Comparison of ENCODE assay signal across 34 cellular contexts in the genomic region with DNA sequence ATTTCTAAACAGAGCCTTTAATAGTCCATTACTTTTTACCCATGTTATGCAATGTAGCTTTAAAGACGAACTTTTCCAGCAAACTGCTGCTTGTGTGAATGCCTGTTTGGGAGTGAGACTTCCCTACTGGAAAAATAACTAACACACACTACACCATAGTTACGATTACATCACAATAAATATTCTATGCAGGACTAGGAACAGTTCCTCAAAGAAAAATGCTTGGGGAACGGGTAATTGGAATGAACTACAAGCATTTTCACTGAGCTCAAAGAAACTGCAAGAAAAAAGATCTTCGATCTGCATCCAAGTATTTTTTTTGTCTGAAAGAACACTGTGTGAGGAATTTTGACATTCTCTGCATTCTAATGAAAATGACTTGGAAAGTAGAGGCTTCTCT. TPM values are rescaled to one million over a fixed set of nuclear protein-coding genes. Genes with fewer than 3 reads are reported as not detected.
"Had no signal": no experiment of that assay in that cellular context is flagged by ENCODE, and none has a peak within 500 bp of the region (broad histone marks: within the 10 kb centered on the region; RNA-seq: fewer than 3 reads in every experiment).

No MANE protein-coding gene starts in this region.

- H3K4me1 ChIP-seq: foreskin keratinocyte, heart right ventricle, left lung, lower lobe of right lung, parathyroid adenoma, psoas muscle, stomach, thyroid gland, upper lobe of left lung, vagina had no signal

- H3K4me1 Mint-ChIP-seq: activated B cell treated with CpG ODN at 0.5 μM for 24 hours; activated naive CD4-positive, alpha-beta T cell treated with anti-CD3 and anti-CD28 coated beads, Interleukin-2, amount 50 U/mL, for 24 hours; activated naive CD8-positive, alpha-beta T cell treated with anti-CD3 and anti-CD28 coated beads, Interleukin-2, amount 50 U/mL, for 24 hours; activated T-helper 17 cell treated with anti-CD3 and anti-CD28 coated beads, Interleukin-2, amount 50 U/mL, for 72 hours; natural killer cell; stimulated activated memory B cell treated with anti-CD40 and anti-IgM and Interleukin-4, amounts not matched to agents 10 μg/mL and 1 μg/mL and 100 μg/mL, for 72 hours; T-helper 17 cell had no signal

- H3K27me3 ChIP-seq: body of pancreas, left lung, neural progenitor cell, stomach, thyroid gland, upper lobe of left lung, vagina had no signal

- H3K36me3 ChIP-seq: cardiac muscle cell, heart right ventricle, left lung, lower lobe of right lung, neural progenitor cell, stomach, thyroid gland, upper lobe of left lung, vagina had no signal

- H3K27me3 Mint-ChIP-seq: activated B cell treated with CpG ODN at 0.5 μM for 24 hours; activated naive CD4-positive, alpha-beta T cell treated with anti-CD3 and anti-CD28 coated beads, Interleukin-2, amount 50 U/mL, for 24 hours; activated T-helper 17 cell treated with anti-CD3 and anti-CD28 coated beads, Interleukin-2, amount 50 U/mL, for 72 hours; effector memory CD8-positive, alpha-beta T cell; T-helper 17 cell had no signal

- H3K4me3 ChIP-seq: body of pancreas, cardiac muscle cell, heart right ventricle, left lung, lower lobe of right lung, neural progenitor cell, psoas muscle, smooth muscle cell, stomach, thyroid gland, upper lobe of left lung, vagina had no signal

- H3K4me3 Mint-ChIP-seq: activated B cell treated with CpG ODN at 0.5 μM for 24 hours; activated CD8-positive, alpha-beta T cell treated with anti-CD3 and anti-CD28 coated beads for 36 hours; activated naive CD4-positive, alpha-beta T cell treated with anti-CD3 and anti-CD28 coated beads, Interleukin-2, amount 50 U/mL, for 24 hours; activated naive CD8-positive, alpha-beta T cell treated with anti-CD3 and anti-CD28 coated beads, Interleukin-2, amount 50 U/mL, for 24 hours; activated T-cell treated with anti-CD3 and anti-CD28 coated beads, Interleukin-2, amount 50 U/mL, for 4 hours; activated T-helper 17 cell treated with anti-CD3 and anti-CD28 coated beads, Interleukin-2, amount 50 U/mL, for 72 hours; effector memory CD8-positive, alpha-beta T cell; natural killer cell; neural progenitor cell; stimulated activated memory B cell treated with anti-CD40 and anti-IgM and Interleukin-4, amounts not matched to agents 10 μg/mL and 1 μg/mL and 100 μg/mL, for 72 hours; T-helper 17 cell had no signal

- H3K27ac Mint-ChIP-seq: activated B cell treated with CpG ODN at 0.5 μM for 24 hours; activated CD8-positive, alpha-beta T cell treated with anti-CD3 and anti-CD28 coated beads for 36 hours; activated naive CD4-positive, alpha-beta T cell treated with anti-CD3 and anti-CD28 coated beads, Interleukin-2, amount 50 U/mL, for 24 hours; activated naive CD8-positive, alpha-beta T cell treated with anti-CD3 and anti-CD28 coated beads, Interleukin-2, amount 50 U/mL, for 24 hours; activated T-helper 17 cell treated with anti-CD3 and anti-CD28 coated beads, Interleukin-2, amount 50 U/mL, for 72 hours; effector memory CD8-positive, alpha-beta T cell; natural killer cell; neural progenitor cell; stimulated activated memory B cell treated with anti-CD40 and anti-IgM and Interleukin-4, amounts not matched to agents 10 μg/mL and 1 μg/mL and 100 μg/mL, for 72 hours; T-helper 17 cell had no signal

- H3K9me3 Mint-ChIP-seq: activated B cell treated with CpG ODN at 0.5 μM for 24 hours; activated CD8-positive, alpha-beta T cell treated with anti-CD3 and anti-CD28 coated beads for 36 hours; activated T-cell treated with anti-CD3 and anti-CD28 coated beads, Interleukin-2, amount 50 U/mL, for 4 hours; activated T-helper 17 cell treated with anti-CD3 and anti-CD28 coated beads, Interleukin-2, amount 50 U/mL, for 72 hours; neural progenitor cell; stimulated activated memory B cell treated with anti-CD40 and anti-IgM and Interleukin-4, amounts not matched to agents 10 μg/mL and 1 μg/mL and 100 μg/mL, for 72 hours had no signal

- H3K9me3 ChIP-seq: body of pancreas, heart right ventricle, left lung, lower lobe of right lung, psoas muscle, stomach, thyroid gland, upper lobe of left lung, vagina had no signal

- DNase-seq: activated B cell treated with CpG ODN at 0.5 μM for 24 hours; activated CD4-positive, alpha-beta T cell treated with anti-CD3 and anti-CD28 coated beads, Interleukin-2, amount 50 U/mL, for 1 hour; activated CD8-positive, alpha-beta T cell treated with anti-CD3 and anti-CD28 coated beads for 36 hours; activated naive CD8-positive, alpha-beta T cell treated with anti-CD3 and anti-CD28 coated beads, Interleukin-2, amount 50 U/mL, for 24 hours; activated T-cell treated with anti-CD3 and anti-CD28 coated beads, Interleukin-2, amount 50 U/mL, for 4 hours; amygdala; body of pancreas; cortex of kidney; effector memory CD8-positive, alpha-beta T cell; erythroblast; foreskin keratinocyte; heart right ventricle; left lung; lower lobe of right lung; mesenchymal stem cell; natural killer cell; occipital lobe; psoas muscle; stimulated activated CD4-positive, alpha-beta T cell treated with anti-CD3 and anti-CD28 coated beads, Interleukin-1b, Interleukin-23, amount 100 ng/mL, for 48 hours; stimulated activated CD4-positive, alpha-beta T cell treated with anti-CD3 and anti-CD28 coated beads, Interleukin-4, amount 100 ng/mL, for 4 hours; stimulated activated CD8-positive, alpha-beta memory T cell treated with anti-CD3 and anti-CD28 coated beads, Interleukin-4, amount 100 ng/mL, for 48 hours; stomach; T-helper 17 cell; thyroid gland; upper lobe of left lung had no signal

- H3K36me3 Mint-ChIP-seq: activated naive CD4-positive, alpha-beta T cell treated with anti-CD3 and anti-CD28 coated beads, Interleukin-2, amount 50 U/mL, for 24 hours; natural killer cell; stimulated activated memory B cell treated with anti-CD40 and anti-IgM and Interleukin-4, amounts not matched to agents 10 μg/mL and 1 μg/mL and 100 μg/mL, for 72 hours had no signal

RNA-seq across cellular contexts. Expression of a gene that starts 13.8 kb away (rescaled TPM):
- total RNA-seq: activated B cell treated with CpG ODN at 0.5 μM for 24 hours; activated CD8-positive, alpha-beta T cell treated with anti-CD3 and anti-CD28 coated beads for 36 hours; activated T-cell treated with anti-CD3 and anti-CD28 coated beads, Interleukin-2, amount 50 U/mL, for 4 hours; activated T-helper 17 cell treated with anti-CD3 and anti-CD28 coated beads, Interleukin-2, amount 50 U/mL, for 72 hours; foreskin keratinocyte; mononuclear cell; natural killer cell; T-helper 17 cell; vagina had no signal
